12 cellular contexts compared by ENCODE assay signal in genomic region chr2:29013046-29013780, GRCh38. TPM values are rescaled to one million over a fixed set of nuclear protein-coding genes. Genes with fewer than 3 reads are reported as not detected.
DNase-seq lines count a peak whose midpoint lies in the region; ATAC-seq and TF ChIP-seq lines count a peak whose summit lies in the region.
"Had no signal": no experiment of that assay in that cellular context is flagged by ENCODE, and none has a peak within 500 bp of the region (broad histone marks: within the 10 kb centered on the region; RNA-seq: fewer than 3 reads in every experiment).

No MANE protein-coding gene starts in this region.

- peak overlapping the region in 3 of 12 donors; percentile 12 to 30 (median 13) for H3K4me3 ChIP-seq in heart left ventricle
- H3K4me3 ChIP-seq in esophagus muscularis mucosa: no peak overlapping the region
- H3K4me3 ChIP-seq in spleen: no peak overlapping the region
- H3K4me3 ChIP-seq in esophagus squamous epithelium: no peak overlapping the region
- H3K4me3 ChIP-seq: upper lobe of right lung had no signal

- H3K36me3 Mint-ChIP-seq in T-helper 2 cell treated with Interferon-gamma antibody and Interleukin-4, amounts not matched to agents 5 μg/mL and 100 μg/mL, for 36 hours (ENCODE audit: low read depth): peaks cover 3% of the 10 kb centered on the region
- H3K36me3 Mint-ChIP-seq: IgD-negative memory B cell had no signal

- H3K9me3 ChIP-seq in heart left ventricle: no peaks in the 10 kb centered on the region
- H3K9me3 ChIP-seq in esophagus muscularis mucosa: no peaks in the 10 kb centered on the region
- no peaks in the 10 kb centered on the region for H3K9me3 ChIP-seq in spleen
- H3K9me3 ChIP-seq in esophagus squamous epithelium: no peaks in the 10 kb centered on the region
- H3K9me3 ChIP-seq: upper lobe of right lung had no signal

- H3K4me1 ChIP-seq in heart left ventricle (peaks cover 6 to 82% (median 64%) of the 10 kb centered on the region in 12 donors), esophagus muscularis mucosa (peaks cover 31 to 51% (median 37%) of the 10 kb centered on the region in 4 donors), spleen (peaks cover 40 to 96% (median 78%) of the 10 kb centered on the region in 6 donors), esophagus squamous epithelium (peaks cover 0 to 66% (median 24%) of the 10 kb centered on the region in 3 donors)
- H3K4me1 ChIP-seq: parathyroid adenoma had no signal

- H3K27ac ChIP-seq in heart left ventricle: peak overlapping the region; percentile 80 to 98 (median 88)
- H3K27ac ChIP-seq in esophagus muscularis mucosa (replicated peaks in 1 of 4): no peak overlapping the region
- peak overlapping the region; percentile 11 to 94 (median 83) for H3K27ac ChIP-seq in spleen
- peak overlapping the region in 2 of 4 donors; percentile 69 to 74 for H3K27ac ChIP-seq in esophagus squamous epithelium
- H3K27ac ChIP-seq: parathyroid adenoma, upper lobe of right lung had no signal

- H3K9me3 Mint-ChIP-seq in T-helper 2 cell treated with Interferon-gamma antibody and Interleukin-4, amounts not matched to agents 5 μg/mL and 100 μg/mL, for 36 hours: no peaks in the 10 kb centered on the region
- H3K9me3 Mint-ChIP-seq: IgD-negative memory B cell had no signal

- H3K27ac Mint-ChIP-seq in T-helper 2 cell treated with Interferon-gamma antibody and Interleukin-4, amounts not matched to agents 5 μg/mL and 100 μg/mL, for 36 hours: peak overlapping the region; percentile 96

- intact Hi-C loops in heart left ventricle (cut with DNase I): loop anchor here in 6 of 10 donors (5.0 to 10.0 kb wide), 5 partner anchors 36 to 104 kb away; partner anchors contain the start of gene CLIP4 (in 2 of the 6)
- intact Hi-C loops in cardiac septum (cut with DNase I): loop anchor here (5.0 kb wide), 1 partner anchor 104 kb away; the partner anchor contains the start of gene CLIP4
- intact Hi-C loops in esophagus muscularis mucosa (cut with DNase I): loop anchor here (2.0 kb wide), 1 partner anchor 54 kb away; no protein-coding TSS in a partner anchor
- intact Hi-C loops in spleen (cut with DNase I; ENCODE audit: low total_unique reads): no loop called here
- intact Hi-C loops in esophagus squamous epithelium (cut with DNase I): no loop called here

- TF ChIP-seq POLR2A in heart left ventricle (IDR thresholded peaks at IDR 0.05) (no peak), esophagus muscularis mucosa (IDR thresholded peaks at IDR 0.05; ENCODE audit: low read depth) (no peak), spleen (IDR thresholded peaks at IDR 0.05) (no peak), esophagus squamous epithelium (IDR thresholded peaks at IDR 0.05) (no peak)

- no peak for TF ChIP-seq EP300 in esophagus muscularis mucosa (IDR thresholded peaks at IDR 0.05)

- 66 to 81% (median 76%) methylated on average over 11 of the region's 11 CpGs for WGBS in heart left ventricle, 4 donors
- WGBS in esophagus muscularis mucosa: 83% methylated on average over 11 of the region's 11 CpGs
- WGBS in spleen, 5 donors: 73 to 89% (median 80%) methylated on average over 11 of the region's 11 CpGs
- WGBS in esophagus squamous epithelium, 2 donors: 79 to 83% methylated on average over 11 of the region's 11 CpGs

- DNase-seq in heart left ventricle (peak in 1 of 5 donors; percentile 49), cardiac septum (ENCODE audit: low spot score) (no peak), esophagus muscularis mucosa (ENCODE audit: extremely low spot score) (no peak), spleen (peak; percentile 56), NCI-H774 (lab: John Stamatoyannopoulos, UW) (no peak), esophagus squamous epithelium (lab: John Stamatoyannopoulos, UW) (no peak)
- no peak for DNase-seq in T-helper 2 cell treated with Interferon-gamma antibody and Interleukin-4, amounts not matched to agents 5 μg/mL and 100 μg/mL, for 36 hours (ENCODE audit: low spot score)
- no peak for DNase-seq in stimulated activated naive CD4-positive, alpha-beta T cell treated with Interleukin-2 at 50 U/mL for 16 hours (lab: John Stamatoyannopoulos, UW)
- DNase-seq: NCI-H446 treated with DMSO at 0.1 percent for 48 hours, upper lobe of right lung had no signal

- H3K27me3 Mint-ChIP-seq in T-helper 2 cell treated with Interferon-gamma antibody and Interleukin-4, amounts not matched to agents 5 μg/mL and 100 μg/mL, for 36 hours (ENCODE audit: low read depth): no peaks in the 10 kb centered on the region
- H3K27me3 Mint-ChIP-seq: IgD-negative memory B cell had no signal

- peaks cover 66% of the 10 kb centered on the region for H3K4me1 Mint-ChIP-seq in T-helper 2 cell treated with Interferon-gamma antibody and Interleukin-4, amounts not matched to agents 5 μg/mL and 100 μg/mL, for 36 hours (ENCODE audit: low read depth)

- H3K36me3 ChIP-seq in heart left ventricle: no peaks in the 10 kb centered on the region
- H3K36me3 ChIP-seq in esophagus muscularis mucosa: no peaks in the 10 kb centered on the region
- no peaks in the 10 kb centered on the region for H3K36me3 ChIP-seq in spleen
- H3K36me3 ChIP-seq in esophagus squamous epithelium: no peaks in the 10 kb centered on the region
- H3K36me3 ChIP-seq: upper lobe of right lung had no signal

- ATAC-seq in heart left ventricle: no peak

- peak in 3 of 12 donors; percentile 9 to 23 (median 14) for TF ChIP-seq CTCF in heart left ventricle (IDR thresholded peaks at IDR 0.05)
- TF ChIP-seq CTCF in esophagus muscularis mucosa (IDR thresholded peaks at IDR 0.05): peak in 2 of 3 experiments; percentile 30 to 34
- TF ChIP-seq CTCF in spleen (IDR thresholded peaks at IDR 0.05 in 8 of 11, conservative IDR thresholded peaks at IDR 0.05 in 3 of 11): no peak
- no peak for TF ChIP-seq CTCF in esophagus squamous epithelium (IDR thresholded peaks at IDR 0.05)

- H3K4me3 Mint-ChIP-seq in T-helper 2 cell treated with Interferon-gamma antibody and Interleukin-4, amounts not matched to agents 5 μg/mL and 100 μg/mL, for 36 hours: peak overlapping the region; percentile 94

- no peaks in the 10 kb centered on the region for H3K27me3 ChIP-seq in heart left ventricle
- H3K27me3 ChIP-seq in esophagus muscularis mucosa: no peaks in the 10 kb centered on the region
- H3K27me3 ChIP-seq in spleen (replicated peaks in 1 of 7): peaks cover 0 to 29% (median 0%) of the 10 kb centered on the region in 7 donors
- H3K27me3 ChIP-seq in esophagus squamous epithelium: no peaks in the 10 kb centered on the region
- H3K27me3 ChIP-seq: upper lobe of right lung had no signal

RNA-seq across cellular contexts. Expression of gene TOGARAM2, which starts 32.1 kb away (rescaled TPM):
- total RNA-seq in heart left ventricle: 10 to 100 TPM in 3 of 9 donors, 1 to 10 TPM in 5, under 1 TPM in 1; 0.24 to 23.5 (median 6.2) TPM
- 10 to 100 TPM in 1 of 2 donors, 1 to 10 TPM in 1; 5.5 to 23.9 TPM for polyA plus RNA-seq in heart left ventricle
- 0.48 TPM for total RNA-seq in cardiac septum
- under 1 TPM; 0.57 to 0.99 (median 0.77) TPM for total RNA-seq in esophagus muscularis mucosa
- total RNA-seq in spleen: 10 to 100 TPM in 4 of 7 donors, 1 to 10 TPM in 3; 3.1 to 19.9 (median 11.7) TPM
- polyA plus RNA-seq in spleen: 1 to 10 TPM; 3.0 to 9.0 (median 7.4) TPM
- total RNA-seq in esophagus squamous epithelium: under 1 TPM in 3 of 4 donors, not detected in 1; 0.03 to 0.76 (median 0.48) TPM

Comparison
In these comparisons a context has a peak if more than half of its experiments do, and no peak if none do; other contexts are left out.
1. H3K27ac ChIP-seq: peak in heart left ventricle (12 of 12) and spleen (8 of 8); none in esophagus muscularis mucosa (0 of 4).
2. CTCF ChIP-seq: peak in esophagus muscularis mucosa (2 of 3); none in spleen (0 of 11) and esophagus squamous epithelium (0 of 6).
3. intact Hi-C loops: an anchor here in heart left ventricle (5.0 to 10.0 kb wide), cardiac septum (5.0 kb wide) and esophagus muscularis mucosa (2.0 kb wide); none called in spleen and esophagus squamous epithelium.